8 cellular contexts compared by ENCODE assay signal in genomic region chr1:185156854-185157598, GRCh38. TPM values are rescaled to one million over a fixed set of nuclear protein-coding genes. Genes with fewer than 3 reads are reported as not detected.
DNase-seq lines count a peak whose midpoint lies in the region; ATAC-seq and TF ChIP-seq lines count a peak whose summit lies in the region.

Gene SWT1 (plus strand): TSS chr1:185157167. CDS start chr1:185160842, 3,675 bp downstream.
Gene TRMT1L (minus strand): TSS chr1:185156953. CDS start chr1:185156712, 241 bp downstream.

- H3K27ac Mint-ChIP-seq in dendritic cell treated with granulocyte-macrophage colony-stimulating factor and Interleukin-4, amounts not matched to agents 40 ng/mL and 50 ng/mL, for 4 days: peak within 1 kb of the TSS; percentile 99

- no peaks in the 10 kb centered on the region for H3K9me3 Mint-ChIP-seq in dendritic cell treated with granulocyte-macrophage colony-stimulating factor and Interleukin-4, amounts not matched to agents 40 ng/mL and 50 ng/mL, for 4 days

- H4K20me1 ChIP-seq in BLaER1: no peaks in the 10 kb centered on the region

- DNase-seq in NCI-H69 (lab: John Stamatoyannopoulos, UW) (peak; percentile 100), left lung (peak; percentile 99)
- peak; percentile 94 to 98 for DNase-seq in activated CD4-positive, alpha-beta T cell treated with anti-CD3 and anti-CD28 coated beads, Interleukin-2, amount 50 U/mL, for 24 hours (ENCODE audit: low read depth in 1 of 2, low spot score in 1 of 2)
- DNase-seq in stimulated activated CD4-positive, alpha-beta T cell treated with anti-CD3 and anti-CD28 coated beads, Interleukin-2, amount 100 ng/mL, for 48 hours: peak; percentile 92 to 95

- peaks cover 21% of the 10 kb centered on the region for H3K4me1 ChIP-seq in BLaER1
- peaks cover 10 to 47% of the 10 kb centered on the region in 2 donors for H3K4me1 ChIP-seq in left lung

- H3K27ac ChIP-seq in BLaER1 (peak within 1 kb of the TSS; percentile 91), left lung (peak within 1 kb of the TSS; percentile 98 to 100)

- H3K9me3 ChIP-seq in BLaER1: no peaks in the 10 kb centered on the region
- no peaks in the 10 kb centered on the region for H3K9me3 ChIP-seq in left lung

- peaks cover 30% of the 10 kb centered on the region for H3K36me3 Mint-ChIP-seq in dendritic cell treated with granulocyte-macrophage colony-stimulating factor and Interleukin-4, amounts not matched to agents 40 ng/mL and 50 ng/mL, for 4 days (ENCODE audit: low read depth)

- H3K9ac ChIP-seq in BLaER1: peak within 1 kb of the TSS; percentile 93

- H3K36me3 ChIP-seq in BLaER1: no peaks in the 10 kb centered on the region
- H3K36me3 ChIP-seq in left lung: no peaks in the 10 kb centered on the region

- H3K27me3 Mint-ChIP-seq in dendritic cell treated with granulocyte-macrophage colony-stimulating factor and Interleukin-4, amounts not matched to agents 40 ng/mL and 50 ng/mL, for 4 days: no peaks in the 10 kb centered on the region

- H3K4me1 Mint-ChIP-seq in dendritic cell treated with granulocyte-macrophage colony-stimulating factor and Interleukin-4, amounts not matched to agents 40 ng/mL and 50 ng/mL, for 4 days (ENCODE audit: low read depth): peaks cover 41% of the 10 kb centered on the region

- peak within 1 kb of the TSS; percentile 89 for H3K4me3 Mint-ChIP-seq in dendritic cell treated with granulocyte-macrophage colony-stimulating factor and Interleukin-4, amounts not matched to agents 40 ng/mL and 50 ng/mL, for 4 days

- peak within 1 kb of the TSS; percentile 85 for H3K4me3 ChIP-seq in BLaER1
- peak within 1 kb of the TSS; percentile 69 to 85 for H3K4me3 ChIP-seq in left lung

- peak within 1 kb of the TSS; percentile 96 for H3K4me2 ChIP-seq in BLaER1

- intact Hi-C loops in dendritic cell treated with granulocyte-macrophage colony-stimulating factor and Interleukin-4, amounts not matched to agents 40 ng/mL and 50 ng/mL, for 4 days (cut with micrococcal nuclease): loop anchor here (2.0 to 5.0 kb wide), 3 partner anchors 110 to 402 kb away; partner anchors contain the start of genes EDEM3, IVNS1ABP and RNF2
- intact Hi-C loops in left lung (cut with DNase I): no loop called here

- H3K27me3 ChIP-seq in BLaER1: no peaks in the 10 kb centered on the region
- H3K27me3 ChIP-seq in left lung: no peaks in the 10 kb centered on the region

- ATAC-seq in GM19328 (IDR thresholded peaks at IDR 0.05; ENCODE audit: unreplicated experiment) (peak; percentile 91), HG03520 (IDR thresholded peaks at IDR 0.05; ENCODE audit: unreplicated experiment) (peak; percentile 93), left lung (peak; percentile 95)

- no peak for TF ChIP-seq CTCF in left lung (IDR thresholded peaks at IDR 0.05)

RNA-seq across cellular contexts. Expression of gene SWT1, which starts in this region (rescaled TPM):
- 1 to 10 TPM; 6.5 to 7.1 TPM for total RNA-seq in left lung

RNA-seq across cellular contexts. Expression of gene TRMT1L, which starts in this region (rescaled TPM):
- total RNA-seq in left lung: 10 to 100 TPM; 17.0 to 23.9 TPM

Comparison
In these comparisons a context has a peak if more than half of its experiments do, and no peak if none do; other contexts are left out.
1. Peak in every context shown above with its lines: DNase-seq, ATAC-seq, H3K4me3 ChIP-seq and H3K27ac ChIP-seq.